In the genomic region with DNA sequence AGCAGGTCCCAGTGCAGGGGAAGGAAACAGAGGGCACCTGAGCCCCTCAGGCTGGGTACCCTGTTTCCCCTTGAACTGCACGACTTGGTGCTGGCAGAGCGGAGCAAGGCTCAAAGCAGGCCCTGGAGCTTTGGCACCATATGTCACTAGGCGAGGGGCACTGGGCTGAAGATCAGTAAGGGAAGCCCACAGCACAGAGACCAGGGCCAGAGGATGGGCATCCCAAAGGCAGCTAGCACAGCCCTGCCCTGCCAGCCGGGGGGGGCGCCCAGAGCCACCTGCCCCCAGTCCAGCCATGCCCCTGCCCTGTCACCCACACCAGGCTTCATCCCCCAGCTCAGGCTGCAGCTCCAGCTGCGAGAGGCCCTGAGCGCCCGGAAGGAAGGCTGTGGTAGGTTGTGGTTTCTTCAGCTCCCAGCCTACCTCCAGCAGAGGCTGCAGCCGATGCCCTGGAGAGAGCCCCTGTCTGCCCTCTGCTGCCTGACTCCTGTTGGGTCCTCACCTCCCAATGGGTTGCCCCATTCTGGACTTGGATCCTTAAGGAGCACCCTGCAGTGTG, we compare ENCODE assay signal across 9 cellular contexts. TPM values are rescaled to one million over a fixed set of nuclear protein-coding genes. Genes with fewer than 3 reads are reported as not detected.
DNase-seq lines count a peak whose midpoint lies in the region; ATAC-seq and TF ChIP-seq lines count a peak whose summit lies in the region.
"Had no signal": no experiment of that assay in that cellular context is flagged by ENCODE, and none has a peak within 500 bp of the region (broad histone marks: within the 10 kb centered on the region; RNA-seq: fewer than 3 reads in every experiment).

No MANE protein-coding gene starts in this region.

- H3K4me1 ChIP-seq in OCI-LY7 (ENCODE audit: insufficient read depth, low read length, poor library complexity, severe bottlenecking) (peaks cover 19% of the 10 kb centered on the region), parathyroid adenoma (peaks cover 84% of the 10 kb centered on the region)

- H3K79me2 ChIP-seq in OCI-LY7 (ENCODE audit: insufficient read depth, low read depth, low read length) (peaks cover 5% of the 10 kb centered on the region; the same call in 1 of the 2 replicates), parathyroid adenoma (peaks cover 78% of the 10 kb centered on the region)

- POLR2A ChIA-PET in OCI-LY7 (lab: Charles Lee), result interaction anchor here (0.6 kb wide), 2 partner anchors 303 to 471 kb away, joined by 3 read pairs; no protein-coding TSS in a partner anchor
- POLR2A ChIA-PET in MCF 10A (lab: Yijun Ruan, JAX), result interaction anchor here (0.6 to 4.7 kb wide), 4 partner anchors 9 to 1449 kb away, joined by 3 to 29 read pairs (median 20); a partner anchor contains a TSS

- no peaks in the 10 kb centered on the region for H3K9me3 ChIP-seq in OCI-LY7 (ENCODE audit: low read length)
- H3K9me3 ChIP-seq in parathyroid adenoma (ENCODE audit: control insufficient read depth, low read length), result no peaks in the 10 kb centered on the region

- TF ChIP-seq CTCF in GM12865 (IDR thresholded peaks at IDR 0.05; ENCODE audit: insufficient read depth, low read depth, low read length, missing control alignments), result peak; percentile 31
- TF ChIP-seq CTCF in OCI-LY7 (conservative IDR thresholded peaks at IDR 0.05; ENCODE audit: low read length), result peak; percentile 59
- no peak for TF ChIP-seq CTCF in MCF 10A (IDR thresholded peaks at IDR 0.05; ENCODE audit: unreplicated experiment)
- no peak for TF ChIP-seq CTCF in parathyroid adenoma (IDR thresholded peaks at IDR 0.05)

- H2AFZ ChIP-seq in OCI-LY7 (ENCODE audit: low read length) (no peak overlapping the region), parathyroid adenoma (no peak overlapping the region)

- BruUV-seq in OCI-LY7 (replicated peaks; lab: Mats Ljungman, UMichigan) (no TSS peak), MCF 10A (replicated peaks; lab: Mats Ljungman, UMichigan) (no TSS peak)

- peaks cover 9% of the 10 kb centered on the region; the same call in 1 of the 2 replicates for H4K20me1 ChIP-seq in OCI-LY7 (ENCODE audit: insufficient read depth, low read length)

- no peak overlapping the region for H3K9ac ChIP-seq in parathyroid adenoma

- ATAC-seq in GM21825 (IDR thresholded peaks at IDR 0.05; ENCODE audit: unreplicated experiment) (peak; percentile 70), HG02938 (IDR thresholded peaks at IDR 0.05; ENCODE audit: unreplicated experiment) (no peak), GM18873 (IDR thresholded peaks at IDR 0.05; ENCODE audit: low FRiP score, unreplicated experiment) (no peak)

- H3K27ac ChIP-seq in OCI-LY7 (ENCODE audit: low read depth, low read length, poor library complexity, severe bottlenecking) (no peak overlapping the region), parathyroid adenoma (peak overlapping the region; percentile 94)

- H3K9me2 ChIP-seq in OCI-LY7 (ENCODE audit: insufficient read depth, low read length), result no peaks in the 10 kb centered on the region

- H3K4me2 ChIP-seq in OCI-LY7 (ENCODE audit: low read length) (peak overlapping the region; percentile 3; the same call in 1 of the 2 replicates), parathyroid adenoma (ENCODE audit: low read length) (peak overlapping the region; percentile 36)

- H3K27me3 ChIP-seq in parathyroid adenoma (ENCODE audit: control insufficient read depth, insufficient read depth, low read length), result no peaks in the 10 kb centered on the region

- intact Hi-C loops in OCI-LY7 (cut with micrococcal nuclease; ENCODE audit: unreplicated experiment), result loop anchor here (1.0 kb wide), 1 partner anchor 15 kb away; no protein-coding TSS in a partner anchor
- intact Hi-C loops in MCF 10A (cut with micrococcal nuclease), result no loop called here

- no peaks in the 10 kb centered on the region for H3K36me3 Mint-ChIP-seq in MCF 10A (ENCODE audit: insufficient read depth, unreplicated experiment)

- CTCF ChIA-PET in OCI-LY7 (lab: Charles Lee; ENCODE audit: unreplicated experiment), result interaction anchor here (0.6 to 2.2 kb wide), 4 partner anchors 10 to 116 kb away, joined by 3 to 10 read pairs (median 4); no protein-coding TSS in a partner anchor
- CTCF ChIA-PET in MCF 10A (lab: Yijun Ruan, JAX), result interaction anchor here (1.0 to 7.8 kb wide), 6 partner anchors 9 to 102 kb away, joined by 4 to 60 read pairs (median 20); a partner anchor contains a TSS

- no peak overlapping the region for H3K4me3 ChIP-seq in GM12865 (ENCODE audit: low read depth, low read length)
- H3K4me3 ChIP-seq in OCI-LY7 (ENCODE audit: low read depth, low read length, poor library complexity, severe bottlenecking), result no peak overlapping the region
- H3K4me3 ChIP-seq in parathyroid adenoma (ENCODE audit: low read depth, low read length), result peak overlapping the region; percentile 11

- peaks cover 11% of the 10 kb centered on the region for H3K36me3 ChIP-seq in OCI-LY7 (ENCODE audit: insufficient read depth, low read length)
- H3K36me3 ChIP-seq in parathyroid adenoma (ENCODE audit: control insufficient read depth, insufficient read depth, low read length), result no peaks in the 10 kb centered on the region

- peak overlapping the region; percentile 61 for H3K4me3 Mint-ChIP-seq in MCF 10A (ENCODE audit: unreplicated experiment)

- H3K27ac Mint-ChIP-seq in MCF 10A (ENCODE audit: low read depth, unreplicated experiment), result peak overlapping the region; percentile 83

- no peaks in the 10 kb centered on the region for H3K27me3 Mint-ChIP-seq in MCF 10A (ENCODE audit: insufficient read depth, unreplicated experiment)

- H3K4me1 Mint-ChIP-seq in MCF 10A (ENCODE audit: insufficient read depth, unreplicated experiment), result peaks cover 24% of the 10 kb centered on the region

- DNase-seq in GM12865 (ENCODE audit: low read depth) (peak; percentile 81), OCI-LY7 (ENCODE audit: low spot score) (peak; percentile 74), MCF 10A (ENCODE audit: unreplicated experiment) (no peak), NCI-H2227 (lab: John Stamatoyannopoulos, UW; ENCODE audit: unreplicated experiment) (no peak)

- H3K9me3 Mint-ChIP-seq in MCF 10A (ENCODE audit: unreplicated experiment), result no peaks in the 10 kb centered on the region

RNA-seq across cellular contexts. Expression of a gene that starts 10.9 kb away (rescaled TPM):
- 73.2 and 86.1 TPM in 2 replicates for total RNA-seq in OCI-LY7 (2014; rRNA removed; shearing (Covaris generic))
- 116 and 122 TPM in 2 replicates for total RNA-seq in OCI-LY7 (2022)
- 23.9 and 25.3 TPM in 2 replicates for total RNA-seq in MCF 10A (2022)

RNA-seq across cellular contexts. Expression of a gene that starts 16.8 kb away (rescaled TPM):
- 77.2 and 99.3 TPM in 2 replicates for total RNA-seq in OCI-LY7 (2014; rRNA removed; shearing (Covaris generic))
- total RNA-seq in OCI-LY7 (2022) (87.9 and 89.0 TPM in 2 replicates), MCF 10A (2022) (58.1 and 64.8 TPM in 2 replicates)

RNA-seq across cellular contexts. Expression of a gene that starts 22.3 kb away (rescaled TPM):
- 2.8 and 6.3 TPM in 2 replicates for total RNA-seq in OCI-LY7 (2014; rRNA removed; shearing (Covaris generic))
- 12.7 and 18.9 TPM in 2 replicates for total RNA-seq in OCI-LY7 (2022)
- total RNA-seq in MCF 10A (2022), result not detected in 2 replicates
- total RNA-seq: RPMI7951 had no signal

RNA-seq across cellular contexts. Expression of a gene that starts 46.6 kb away (rescaled TPM):
- not detected in 2 replicates for total RNA-seq in OCI-LY7 (2014; rRNA removed; shearing (Covaris generic))
- total RNA-seq in OCI-LY7 (2022) (not detected in 2 replicates), MCF 10A (2022) (not detected in 2 replicates)
- total RNA-seq: RPMI7951 had no signal

Comparison
In these comparisons a context has a peak if more than half of its experiments do, and no peak if none do; other contexts are left out.
1. DNase-seq: peak in GM12865 (single experiment) and OCI-LY7 (single experiment); none in MCF 10A (single experiment) and NCI-H2227 (single experiment).
2. CTCF ChIP-seq: peak in GM12865 (single experiment) and OCI-LY7 (single experiment); none in MCF 10A (single experiment) and parathyroid adenoma (single experiment).